8 cellular contexts compared by ENCODE assay signal in the genomic region with DNA sequence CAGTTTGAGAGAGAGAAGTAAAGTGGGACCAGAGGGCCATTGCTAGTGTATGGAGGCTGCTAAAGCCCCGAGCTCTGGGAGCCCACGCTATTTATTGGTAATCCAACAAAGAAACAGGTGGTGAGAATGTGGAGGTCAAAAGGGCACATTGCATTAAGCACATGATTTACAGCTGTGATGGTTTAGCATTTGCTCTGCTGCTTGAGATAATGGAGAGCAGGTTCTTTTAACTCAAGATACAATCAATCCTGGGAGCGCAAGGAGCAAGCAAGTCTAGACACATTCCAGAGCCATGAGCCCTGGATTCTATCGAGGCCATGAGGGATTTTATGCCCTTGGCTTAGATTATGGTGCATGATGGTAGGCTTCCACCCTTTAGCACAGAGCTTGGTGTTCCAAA. TPM values are rescaled to one million over a fixed set of nuclear protein-coding genes. Genes with fewer than 3 reads are reported as not detected.
DNase-seq lines count a peak whose midpoint lies in the region; ATAC-seq and TF ChIP-seq lines count a peak whose summit lies in the region.
"Not testable (repeated sequence)": the region's sequence is repeated elsewhere in the genome, so short reads cannot be mapped to it uniquely, and the experiment has no call there.
"Had no signal": no experiment of that assay in that cellular context is flagged by ENCODE, and none has a peak within 500 bp of the region (broad histone marks: within the 10 kb centered on the region; RNA-seq: fewer than 3 reads in every experiment).

No MANE protein-coding gene starts in this region.

- H3K36me3 Mint-ChIP-seq in activated T-helper 17 cell treated with anti-CD3 and anti-CD28 coated beads, Interleukin-2, amount 50 U/mL, for 72 hours (ENCODE audit: low read depth); endodermal cell (ENCODE audit: low read depth); neural crest cell (ENCODE audit: low read depth): not testable (repeated sequence)

- H3K27me3 Mint-ChIP-seq in activated T-helper 17 cell treated with anti-CD3 and anti-CD28 coated beads, Interleukin-2, amount 50 U/mL, for 72 hours; endodermal cell (ENCODE audit: insufficient read depth); neural crest cell (ENCODE audit: low read depth): not testable (repeated sequence)

- not testable (repeated sequence) for H3K27ac Mint-ChIP-seq in activated T-helper 17 cell treated with anti-CD3 and anti-CD28 coated beads, Interleukin-2, amount 50 U/mL, for 72 hours; endodermal cell; neural crest cell (ENCODE audit: unreplicated experiment)

- peak overlapping the region; percentile 27 for H3K9ac ChIP-seq in endodermal cell (ENCODE audit: extremely low read depth, low read length, poor library complexity, severe bottlenecking)

- ATAC-seq in activated T-helper 17 cell treated with anti-CD3 and anti-CD28 coated beads, Interleukin-2, amount 50 U/mL, for 72 hours (replicated peaks) = not testable (repeated sequence)

- 80 to 84% methylated on average over 2 to 4 of the region's 4 CpGs for WGBS in endodermal cell (ENCODE audit: insufficient coverage in 1 of 2, insufficient read length in 1 of 2), 2 experiments

- not testable (repeated sequence) for H3K9me3 Mint-ChIP-seq in activated T-helper 17 cell treated with anti-CD3 and anti-CD28 coated beads, Interleukin-2, amount 50 U/mL, for 72 hours; endodermal cell; neural crest cell

- H3K27me3 ChIP-seq in endodermal cell (ENCODE audit: control insufficient read depth, insufficient read depth, low read length, poor library complexity, severe bottlenecking) = not testable (repeated sequence)

- H3K4me3 Mint-ChIP-seq in activated T-helper 17 cell treated with anti-CD3 and anti-CD28 coated beads, Interleukin-2, amount 50 U/mL, for 72 hours = peak overlapping the region; percentile 25
- not testable (repeated sequence) for H3K4me3 Mint-ChIP-seq in endodermal cell
- H3K4me3 Mint-ChIP-seq in neural crest cell = peak overlapping the region; percentile 79

- not testable (repeated sequence) for TF ChIP-seq CTCF in endodermal cell (conservative IDR thresholded peaks at IDR 0.05); neural crest cell (conservative IDR thresholded peaks at IDR 0.05)

- H3K4me1 Mint-ChIP-seq in activated T-helper 17 cell treated with anti-CD3 and anti-CD28 coated beads, Interleukin-2, amount 50 U/mL, for 72 hours; endodermal cell: not testable (repeated sequence)
- H3K4me1 Mint-ChIP-seq in neural crest cell = peaks cover 17% of the 10 kb centered on the region

- H3K4me3 ChIP-seq in endodermal cell (ENCODE audit: low read length) = not testable (repeated sequence)

- H3K4me1 ChIP-seq in endodermal cell (ENCODE audit: control insufficient read depth, insufficient read depth, low read length) = not testable (repeated sequence)

- H3K9me3 ChIP-seq in endodermal cell (ENCODE audit: control insufficient read depth, low read length) = not testable (repeated sequence)

- H3K27ac ChIP-seq in endodermal cell (ENCODE audit: low read depth, low read length) = not testable (repeated sequence)

- peak; percentile 38 for DNase-seq in EH (ENCODE audit: low read depth)
- peak; percentile 65 for DNase-seq in NCI-H2227 (lab: John Stamatoyannopoulos, UW; ENCODE audit: unreplicated experiment)
- DNase-seq in SK-N-DZ (ENCODE audit: low spot score) = peak; percentile 93
- DNase-seq in endodermal cell; neural crest cell (ENCODE audit: low read depth, low spot score): not testable (repeated sequence)
- peak; percentile 40 for DNase-seq in left kidney (ENCODE audit: low read depth, low spot score)

- not testable (repeated sequence) for H3K36me3 ChIP-seq in endodermal cell (ENCODE audit: control insufficient read depth, insufficient read depth, low read length)

RNA-seq across cellular contexts. Expression of a gene that starts 3.4 kb away (rescaled TPM):
- polyA plus RNA-seq in SK-N-DZ (2014; cell fraction: cytosol; rRNA removed) = 0.85 and 3.7 TPM in 2 replicates
- polyA plus RNA-seq in SK-N-DZ (2014; cell fraction: nucleus; rRNA removed) = 2.0 and 5.3 TPM in 2 replicates
- 10 to 100 TPM in 1 of 2 donors, 1 to 10 TPM in 1; 5.0 to 15.2 TPM for total RNA-seq in activated T-helper 17 cell treated with anti-CD3 and anti-CD28 coated beads, Interleukin-2, amount 50 U/mL, for 72 hours
- total RNA-seq in endodermal cell (1 to 10 TPM; 2.5 to 8.9 TPM), neural crest cell (5.0 and 6.0 TPM in 2 replicates)
- polyA plus RNA-seq in endodermal cell (2013, experiment 1 of 2) = 3.5 TPM
- polyA plus RNA-seq in endodermal cell (2013, experiment 2 of 2) = 3.4 TPM
- total RNA-seq: M059J had no signal

RNA-seq across cellular contexts. Expression of a gene that starts 19.4 kb away (rescaled TPM):
- polyA plus RNA-seq in SK-N-DZ (2014; cell fraction: cytosol; rRNA removed) = 0.06 and 0.25 TPM in 2 replicates
- 0.03 and 0.05 TPM in 2 replicates for polyA plus RNA-seq in SK-N-DZ (2014; cell fraction: nucleus; rRNA removed)
- 10 to 100 TPM; 13.7 to 19.4 TPM for total RNA-seq in activated T-helper 17 cell treated with anti-CD3 and anti-CD28 coated beads, Interleukin-2, amount 50 U/mL, for 72 hours
- 1 to 10 TPM; 5.1 to 8.9 TPM for total RNA-seq in endodermal cell
- 2.2 TPM for polyA plus RNA-seq in endodermal cell (2013, experiment 1 of 2)
- polyA plus RNA-seq in endodermal cell (2013, experiment 2 of 2) = 2.1 TPM
- total RNA-seq in neural crest cell = not detected in 2 replicates

RNA-seq across cellular contexts. Expression of a gene that starts 23.3 kb away (rescaled TPM):
- 73.2 and 80.4 TPM in 2 replicates for polyA plus RNA-seq in SK-N-DZ (2014; cell fraction: cytosol; rRNA removed)
- 65.2 and 72.6 TPM in 2 replicates for polyA plus RNA-seq in SK-N-DZ (2014; cell fraction: nucleus; rRNA removed)
- total RNA-seq in activated T-helper 17 cell treated with anti-CD3 and anti-CD28 coated beads, Interleukin-2, amount 50 U/mL, for 72 hours = 10 to 100 TPM; 77.2 to 84.3 TPM
- total RNA-seq in endodermal cell (10 to 100 TPM; 68.6 to 74.6 TPM), neural crest cell (43.7 and 45.7 TPM in 2 replicates)
- 97.3 TPM for polyA plus RNA-seq in endodermal cell (2013, experiment 1 of 2)
- 90.6 TPM for polyA plus RNA-seq in endodermal cell (2013, experiment 2 of 2)

RNA-seq across cellular contexts. Expression of a gene that starts 35.0 kb away (rescaled TPM):
- not detected in 2 replicates for polyA plus RNA-seq in SK-N-DZ (2014; cell fraction: cytosol; rRNA removed)
- not detected in 2 replicates for polyA plus RNA-seq in SK-N-DZ (2014; cell fraction: nucleus; rRNA removed)
- total RNA-seq in activated T-helper 17 cell treated with anti-CD3 and anti-CD28 coated beads, Interleukin-2, amount 50 U/mL, for 72 hours = under 1 TPM in 1 of 2 donors, not detected in 1; 0.87 TPM
- total RNA-seq in endodermal cell (10 to 100 TPM in 1 of 2 donors, 1 to 10 TPM in 1; 2.9 to 13.2 TPM), neural crest cell (not detected in 2 replicates)
- not detected for polyA plus RNA-seq in endodermal cell (2013, experiment 1 of 2)
- not detected for polyA plus RNA-seq in endodermal cell (2013, experiment 2 of 2)
- total RNA-seq: M059J had no signal

RNA-seq across cellular contexts. Expression of a gene that starts 35.4 kb away (rescaled TPM):
- 321 and 441 TPM in 2 replicates for polyA plus RNA-seq in SK-N-DZ (2014; cell fraction: cytosol; rRNA removed)
- polyA plus RNA-seq in SK-N-DZ (2014; cell fraction: nucleus; rRNA removed) = 139 and 164 TPM in 2 replicates
- total RNA-seq in activated T-helper 17 cell treated with anti-CD3 and anti-CD28 coated beads, Interleukin-2, amount 50 U/mL, for 72 hours = 100 to 1,000 TPM; 166 to 242 TPM
- total RNA-seq in endodermal cell = 100 to 1,000 TPM; 168 to 178 TPM
- polyA plus RNA-seq in endodermal cell (2013, experiment 1 of 2) = 222 TPM
- 223 TPM for polyA plus RNA-seq in endodermal cell (2013, experiment 2 of 2)
- total RNA-seq in neural crest cell = 186 and 190 TPM in 2 replicates
